Comparison of ENCODE assay signal across 17 cellular contexts in genomic region chr1:225890346-225891228, GRCh38. TPM values are rescaled to one million over a fixed set of nuclear protein-coding genes. Genes with fewer than 3 reads are reported as not detected.
DNase-seq lines count a peak whose midpoint lies in the region; ATAC-seq and FAIRE-seq lines count a peak whose summit lies in the region.
"Had no signal": no experiment of that assay in that cellular context is flagged by ENCODE, and none has a peak within 500 bp of the region (broad histone marks: within the 10 kb centered on the region; RNA-seq: fewer than 3 reads in every experiment).

No MANE protein-coding gene starts in this region.

- intact Hi-C loops in left ventricle myocardium superior (cut with micrococcal nuclease): no loop called here

- peaks cover 1% of the 10 kb centered on the region for H3K36me3 Mint-ChIP-seq in activated CD4-positive, alpha-beta T cell treated with anti-CD3 and anti-CD28 coated beads, Interleukin-2, amount 10 ng/mL, durations not matched to agents 7 days and 5 days (ENCODE audit: low read depth)
- H3K36me3 Mint-ChIP-seq in stimulated activated effector memory CD8-positive, alpha-beta T cell treated with anti-CD3 and anti-CD28 coated beads, Interleukin-12 subunit alpha, Interleukin-12 subunit beta, amount 100 ng/mL, for 72 hours: no peaks in the 10 kb centered on the region
- H3K36me3 Mint-ChIP-seq: CD8-positive, alpha-beta memory T cell had no signal

- H3K4me1 Mint-ChIP-seq in activated CD4-positive, alpha-beta T cell treated with anti-CD3 and anti-CD28 coated beads, Interleukin-2, amount 10 ng/mL, durations not matched to agents 7 days and 5 days: peaks cover 31% of the 10 kb centered on the region
- H3K4me1 Mint-ChIP-seq in stimulated activated effector memory CD8-positive, alpha-beta T cell treated with anti-CD3 and anti-CD28 coated beads, Interleukin-12 subunit alpha, Interleukin-12 subunit beta, amount 100 ng/mL, for 72 hours: no peaks in the 10 kb centered on the region

- H3K27me3 Mint-ChIP-seq in activated CD4-positive, alpha-beta T cell treated with anti-CD3 and anti-CD28 coated beads, Interleukin-2, amount 10 ng/mL, durations not matched to agents 7 days and 5 days: peaks cover 12% of the 10 kb centered on the region

- peak; percentile 32 for ATAC-seq in left ventricle myocardium superior
- no peak for ATAC-seq in stimulated activated effector memory CD8-positive, alpha-beta T cell treated with anti-CD3 and anti-CD28 coated beads, Interleukin-12 subunit alpha, Interleukin-12 subunit beta, amount 100 ng/mL, for 72 hours
- ATAC-seq: gastrocnemius medialis had no signal

- no peak for DNase-seq in activated CD4-positive, alpha-beta T cell treated with anti-CD3 and anti-CD28 coated beads, Interleukin-2, amount 10 ng/mL, durations not matched to agents 7 days and 5 days
- no peak for DNase-seq in activated CD4-positive, alpha-beta T cell treated with anti-CD3 and anti-CD28 coated beads, Interleukin-2, amount 50 U/mL, for 4 hours
- DNase-seq in left ventricle myocardium superior (no peak), RCC 7860 (ENCODE audit: low spot score) (no peak)
- no peak for DNase-seq in stimulated activated effector memory CD8-positive, alpha-beta T cell treated with anti-CD3 and anti-CD28 coated beads, Interleukin-12 subunit alpha, Interleukin-12 subunit beta, amount 100 ng/mL, for 72 hours (ENCODE audit: low spot score in 2 of 2)
- DNase-seq in stimulated activated CD4-positive, alpha-beta T cell treated with anti-CD3 and anti-CD28 coated beads, Interleukin-2, amount 100 ng/mL, for 24 hours: no peak
- DNase-seq: activated CD4-positive, alpha-beta memory T cell treated with anti-CD3 and anti-CD28 coated beads, Interleukin-2, amount 10 ng/mL, durations not matched to agents 7 days and 5 days; activated effector memory CD4-positive, alpha-beta T cell treated with anti-CD3 and anti-CD28 coated beads, Interleukin-2, amount 50 U/mL, for 16 hours; CD8-positive, alpha-beta memory T cell; effector memory CD4-positive, alpha-beta T cell; gastrocnemius medialis; kidney glomerular epithelial cell; NCI-H187; NCI-H748 treated with DMSO at 0.1 percent for 48 hours; upper lobe of left lung had no signal

- no peak for FAIRE-seq in RCC 7860 (lab: Jason Lieb, UNC)

- no peak overlapping the region for H3K4me3 Mint-ChIP-seq in activated CD4-positive, alpha-beta T cell treated with anti-CD3 and anti-CD28 coated beads, Interleukin-2, amount 10 ng/mL, durations not matched to agents 7 days and 5 days
- no peak overlapping the region for H3K4me3 Mint-ChIP-seq in stimulated activated effector memory CD8-positive, alpha-beta T cell treated with anti-CD3 and anti-CD28 coated beads, Interleukin-12 subunit alpha, Interleukin-12 subunit beta, amount 100 ng/mL, for 72 hours
- H3K4me3 Mint-ChIP-seq: activated CD4-positive, alpha-beta memory T cell treated with anti-CD3 and anti-CD28 coated beads, Interleukin-2, amount 10 ng/mL, durations not matched to agents 7 days and 5 days; neural crest cell had no signal

- H3K9me3 Mint-ChIP-seq in activated CD4-positive, alpha-beta T cell treated with anti-CD3 and anti-CD28 coated beads, Interleukin-2, amount 10 ng/mL, durations not matched to agents 7 days and 5 days: no peaks in the 10 kb centered on the region
- no peaks in the 10 kb centered on the region for H3K9me3 Mint-ChIP-seq in stimulated activated effector memory CD8-positive, alpha-beta T cell treated with anti-CD3 and anti-CD28 coated beads, Interleukin-12 subunit alpha, Interleukin-12 subunit beta, amount 100 ng/mL, for 72 hours
- H3K9me3 Mint-ChIP-seq: activated CD4-positive, alpha-beta memory T cell treated with anti-CD3 and anti-CD28 coated beads, Interleukin-2, amount 10 ng/mL, durations not matched to agents 7 days and 5 days; CD8-positive, alpha-beta memory T cell; neural crest cell had no signal

- peak overlapping the region; percentile 64 for H3K27ac Mint-ChIP-seq in activated CD4-positive, alpha-beta T cell treated with anti-CD3 and anti-CD28 coated beads, Interleukin-2, amount 10 ng/mL, durations not matched to agents 7 days and 5 days
- peak overlapping the region; percentile 52 for H3K27ac Mint-ChIP-seq in stimulated activated effector memory CD8-positive, alpha-beta T cell treated with anti-CD3 and anti-CD28 coated beads, Interleukin-12 subunit alpha, Interleukin-12 subunit beta, amount 100 ng/mL, for 72 hours
- H3K27ac Mint-ChIP-seq: activated CD4-positive, alpha-beta memory T cell treated with anti-CD3 and anti-CD28 coated beads, Interleukin-2, amount 10 ng/mL, durations not matched to agents 7 days and 5 days had no signal

- POLR2A ChIA-PET in activated CD4-positive, alpha-beta T cell treated with anti-CD3 and anti-CD28 coated beads, Interleukin-2, amount 10 ng/mL, durations not matched to agents 7 days and 5 days (lab: Charles Lee): no interaction called here

- CTCF ChIA-PET in activated CD4-positive, alpha-beta T cell treated with anti-CD3 and anti-CD28 coated beads, Interleukin-2, amount 10 ng/mL, durations not matched to agents 7 days and 5 days (lab: Charles Lee): interaction anchor here (0.6 to 2.3 kb wide), 5 partner anchors 10 to 416 kb away, joined by 3 to 7 read pairs (median 5); no protein-coding TSS in a partner anchor

RNA-seq across cellular contexts. Expression of gene LEFTY1, which starts 1.6 kb away (rescaled TPM):
- total RNA-seq in activated CD4-positive, alpha-beta T cell treated with anti-CD3 and anti-CD28 coated beads, Interleukin-2, amount 10 ng/mL, durations not matched to agents 7 days and 5 days: not detected
- total RNA-seq in left ventricle myocardium superior: not detected
- total RNA-seq: A172; activated CD4-positive, alpha-beta memory T cell treated with anti-CD3 and anti-CD28 coated beads, Interleukin-2, amount 10 ng/mL, durations not matched to agents 7 days and 5 days; CD8-positive, alpha-beta memory T cell had no signal

RNA-seq across cellular contexts. Expression of gene TMEM63A, which starts 8.4 kb away (rescaled TPM):
- 100 to 1,000 TPM; 197 to 211 TPM for total RNA-seq in activated CD4-positive, alpha-beta T cell treated with anti-CD3 and anti-CD28 coated beads, Interleukin-2, amount 10 ng/mL, durations not matched to agents 7 days and 5 days
- total RNA-seq in left ventricle myocardium superior: 30.7 TPM

RNA-seq across cellular contexts. Expression of gene PYCR2, which starts 33.5 kb away (rescaled TPM):
- total RNA-seq in activated CD4-positive, alpha-beta T cell treated with anti-CD3 and anti-CD28 coated beads, Interleukin-2, amount 10 ng/mL, durations not matched to agents 7 days and 5 days: 100 to 1,000 TPM in 1 of 2 experiments, 10 to 100 TPM in 1; 98.1 to 120 TPM
- total RNA-seq in left ventricle myocardium superior: 62.3 TPM

RNA-seq across cellular contexts. Expression of gene LEFTY2, which starts 50.4 kb away (rescaled TPM):
- not detected for total RNA-seq in activated CD4-positive, alpha-beta T cell treated with anti-CD3 and anti-CD28 coated beads, Interleukin-2, amount 10 ng/mL, durations not matched to agents 7 days and 5 days
- total RNA-seq in left ventricle myocardium superior: 0.47 TPM
- total RNA-seq: A172; activated CD4-positive, alpha-beta memory T cell treated with anti-CD3 and anti-CD28 coated beads, Interleukin-2, amount 10 ng/mL, durations not matched to agents 7 days and 5 days; CD8-positive, alpha-beta memory T cell; neural crest cell had no signal
